ENCODE assay signal across 8 cellular contexts in genomic region chr7:104956753-104957450, GRCh38. TPM values are rescaled to one million over a fixed set of nuclear protein-coding genes. Genes with fewer than 3 reads are reported as not detected.
DNase-seq lines count a peak whose midpoint lies in the region; ATAC-seq and TF ChIP-seq lines count a peak whose summit lies in the region.

No MANE protein-coding gene starts in this region.

- peak overlapping the region; percentile 80 to 85 for H3K27ac ChIP-seq in ascending aorta

- H3K36me3 Mint-ChIP-seq in IgD-negative memory B cell, result peaks cover 5% of the 10 kb centered on the region

- peaks cover 3 to 36% of the 10 kb centered on the region in 2 donors for H3K4me1 ChIP-seq in ascending aorta

- peak overlapping the region in 2 of 4 donors; percentile 37 to 39 for H3K4me3 Mint-ChIP-seq in IgD-negative memory B cell

- H3K4me1 Mint-ChIP-seq in IgD-negative memory B cell, result peaks cover 21 to 24% (median 23%) of the 10 kb centered on the region in 3 donors

- no peaks in the 10 kb centered on the region for H3K36me3 ChIP-seq in ascending aorta

- CTCF ChIA-PET in GM10248 (lab: Yijun Ruan, JAX), result interaction anchor here (0.9 to 2.7 kb wide), 8 partner anchors 10 to 31 kb away, joined by 3 to 30 read pairs (median 5); no protein-coding TSS in a partner anchor

- intact Hi-C loops in ascending aorta (cut with DNase I), result no loop called here

- POLR2A ChIA-PET in GM10248 (lab: Yijun Ruan, JAX), result interaction anchor here (1.1 to 2.6 kb wide), 5 partner anchors 10 to 25 kb away, joined by 3 to 11 read pairs (median 3); no protein-coding TSS in a partner anchor

- no peak overlapping the region for H3K4me3 ChIP-seq in ascending aorta

- DNase-seq in GM10248 (ENCODE audit: extremely low spot score) (peak; percentile 61), ascending aorta (ENCODE audit: low spot score in 2 of 2) (no peak), non-pigmented ciliary epithelial cell (ENCODE audit: low read depth) (peak; percentile 85), NCI-H1417 treated with DMSO at 0.1 percent for 48 hours (lab: John Stamatoyannopoulos, UW) (no peak), NCI-H1092 treated with DMSO at 0.1 percent for 48 hours (lab: John Stamatoyannopoulos, UW) (no peak)
- no peak for DNase-seq in activated CD4-positive, CD25-positive, alpha-beta regulatory T cell treated with anti-CD3 and anti-CD28 coated beads, Interleukin-2, amount 50 U/mL, for 72 hours

- TF ChIP-seq CTCF in GM10248 (IDR thresholded peaks at IDR 0.05; ENCODE audit: control extremely low read depth, extremely low read depth, low read depth, missing control alignments) (no peak), ascending aorta (IDR thresholded peaks at IDR 0.05) (no peak)

- no peaks in the 10 kb centered on the region for H3K9me3 ChIP-seq in ascending aorta

- peak; percentile 69 for ATAC-seq in GM21528 (IDR thresholded peaks at IDR 0.05; ENCODE audit: low FRiP score, unreplicated experiment)

- H3K9me3 Mint-ChIP-seq in IgD-negative memory B cell, result peaks cover 0 to 2% (median 0%) of the 10 kb centered on the region in 3 donors

- H3K27me3 ChIP-seq in ascending aorta, result no peaks in the 10 kb centered on the region

- H3K27me3 Mint-ChIP-seq in IgD-negative memory B cell, result no peaks in the 10 kb centered on the region

- peak overlapping the region; percentile 8 to 93 (median 90) for H3K27ac Mint-ChIP-seq in IgD-negative memory B cell

RNA-seq across cellular contexts. Expression of gene KMT2E, which starts 57.1 kb away (rescaled TPM):
- polyA plus RNA-seq in IgD-negative memory B cell, result 239 TPM
- 43.0 TPM for total RNA-seq in ascending aorta

Comparison
In these comparisons a context has a peak if more than half of its experiments do, and no peak if none do; other contexts are left out.
1. DNase-seq: peak in GM10248 (single experiment) and non-pigmented ciliary epithelial cell (single experiment); none in ascending aorta (0 of 2), NCI-H1417 treated with DMSO at 0.1 percent for 48 hours (single experiment), NCI-H1092 treated with DMSO at 0.1 percent for 48 hours (single experiment) and activated CD4-positive, CD25-positive, alpha-beta regulatory T cell treated with anti-CD3 and anti-CD28 coated beads, Interleukin-2, amount 50 U/mL, for 72 hours (single experiment).